Comparison of ENCODE assay signal across 12 cellular contexts in genomic region chr5:34487202-34487879, GRCh38.
DNase-seq lines count a peak whose midpoint lies in the region; ATAC-seq and TF ChIP-seq lines count a peak whose summit lies in the region.
"Had no signal": no experiment of that assay in that cellular context is flagged by ENCODE, and none has a peak within 500 bp of the region (broad histone marks: within the 10 kb centered on the region; RNA-seq: fewer than 3 reads in every experiment).

No MANE protein-coding gene starts in this region.

- H3K27me3 ChIP-seq in muscle layer of duodenum (ENCODE audit: low read depth, low read length): no peaks in the 10 kb centered on the region
- no peaks in the 10 kb centered on the region for H3K27me3 ChIP-seq in H7 (ENCODE audit: control insufficient read depth, insufficient read depth, low read length)
- H3K27me3 ChIP-seq in dorsolateral prefrontal cortex: no peaks in the 10 kb centered on the region

- intact Hi-C loops in dorsolateral prefrontal cortex (cut with DNase I): loop anchor here (2.0 to 5.0 kb wide), 5 partner anchors 15 to 410 kb away; partner anchors contain the start of gene RAI14 (in 1 of the 2)

- DNase-seq in AG20443 (ENCODE audit: low spot score): peak; percentile 85
- DNase-seq in NCI-H2196 treated with DMSO at 0.1 percent for 48 hours (lab: John Stamatoyannopoulos, UW; ENCODE audit: unreplicated experiment): peak; percentile 35
- peak; percentile 74 to 95 for DNase-seq in dermis microvascular lymphatic vessel endothelial cell (ENCODE audit: low read depth in 2 of 2)
- no peak for DNase-seq in H7
- DNase-seq in SW480 (ENCODE audit: low spot score): no peak
- no peak for DNase-seq in dorsolateral prefrontal cortex
- DNase-seq: GDM1, Karpas-422, posterior cingulate gyrus had no signal

- H3K36me3 ChIP-seq in muscle layer of duodenum (ENCODE audit: control insufficient read depth in 1 of 2, insufficient read depth in 2 of 2, low read length in 2 of 2): no peaks in the 10 kb centered on the region
- H3K36me3 ChIP-seq in H7 (replicated peaks; ENCODE audit: control insufficient read depth, insufficient read depth, low read length): no peaks in the 10 kb centered on the region

- no peak for TF ChIP-seq CTCF in dorsolateral prefrontal cortex (IDR thresholded peaks at IDR 0.05 in 54 of 56, conservative IDR thresholded peaks at IDR 0.05 in 2 of 56; ENCODE audit: low read depth in 1 of 56, partially characterized antibody in 56 of 56)

- ATAC-seq in HG03139 (IDR thresholded peaks at IDR 0.05; ENCODE audit: unreplicated experiment): no peak
- ATAC-seq: activated CD4-positive, CD25-positive, alpha-beta regulatory T cell treated with anti-CD3 and anti-CD28 coated beads, Interleukin-2, amount 50 U/mL, for 24 hours had no signal

- no peaks in the 10 kb centered on the region for H3K4me1 ChIP-seq in muscle layer of duodenum (ENCODE audit: control insufficient read depth in 1 of 2, insufficient read depth in 2 of 2, low read length in 2 of 2)

- H3K4me3 ChIP-seq in muscle layer of duodenum (ENCODE audit: low read depth in 1 of 2, low read length in 2 of 2): no peak overlapping the region
- H3K4me3 ChIP-seq in H7 (ENCODE audit: insufficient read depth, low read depth, low read length): no peak overlapping the region
- no peak overlapping the region for H3K4me3 ChIP-seq in dorsolateral prefrontal cortex

- H3K27ac ChIP-seq in muscle layer of duodenum (ENCODE audit: low read length): peak overlapping the region; percentile 28
- H3K27ac ChIP-seq in dorsolateral prefrontal cortex: peak overlapping the region in 27 of 59 donors; percentile 7 to 96 (median 89)

- H3K9me3 ChIP-seq in muscle layer of duodenum (ENCODE audit: control insufficient read depth in 1 of 2, low read length in 2 of 2): peaks cover 0 to 4% of the 10 kb centered on the region in 2 donors

Comparison
In these comparisons a context has a peak if more than half of its experiments do, and no peak if none do; other contexts are left out.
1. DNase-seq: peak in AG20443 (single experiment), NCI-H2196 treated with DMSO at 0.1 percent for 48 hours (single experiment) and dermis microvascular lymphatic vessel endothelial cell (2 of 2); none in H7 (single experiment), SW480 (single experiment) and dorsolateral prefrontal cortex (0 of 10).